Comparison of ENCODE assay signal across 8 cellular contexts in genomic region chr20:25584905-25585704, GRCh38. TPM values are rescaled to one million over a fixed set of nuclear protein-coding genes. Genes with fewer than 3 reads are reported as not detected.
DNase-seq lines count a peak whose midpoint lies in the region; ATAC-seq and TF ChIP-seq lines count a peak whose summit lies in the region.

Gene NINL (minus strand): TSS chr20:25585531. CDS start chr20:25526587, 58,944 bp downstream.

- peak within 1 kb of the TSS; percentile 92 to 94 for H3K4me3 Mint-ChIP-seq in activated T-cell treated with anti-CD3 and anti-CD28 coated beads, Interleukin-2, amount 50 U/mL, for 72 hours
- H3K4me3 Mint-ChIP-seq in naive thymus-derived CD8-positive, alpha-beta T cell: peak within 1 kb of the TSS; percentile 73 to 88 (median 81)

- peaks cover 12% of the 10 kb centered on the region for H3K4me1 ChIP-seq in HAP-1
- peaks cover 8% of the 10 kb centered on the region for H3K4me1 ChIP-seq in stomach smooth muscle (ENCODE audit: control insufficient read depth, insufficient read depth, low read length)

- H3K36me3 ChIP-seq in HAP-1 (replicated peaks) (no peaks in the 10 kb centered on the region; the same call in 1 of the 2 replicates), stomach smooth muscle (ENCODE audit: control insufficient read depth in 2 of 2, insufficient read depth in 2 of 2, low read length in 2 of 2) (no peaks in the 10 kb centered on the region)

- H3K27ac Mint-ChIP-seq in activated T-cell treated with anti-CD3 and anti-CD28 coated beads, Interleukin-2, amount 50 U/mL, for 72 hours: peak within 1 kb of the TSS; percentile 56
- peak within 1 kb of the TSS in 8 of 10 donors; percentile 10 to 85 (median 65) for H3K27ac Mint-ChIP-seq in naive thymus-derived CD8-positive, alpha-beta T cell

- POLR2A ChIA-PET in naive thymus-derived CD8-positive, alpha-beta T cell (lab: Charles Lee): no interaction called here

- peaks cover 5 to 6% of the 10 kb centered on the region in 2 donors for H3K36me3 Mint-ChIP-seq in activated T-cell treated with anti-CD3 and anti-CD28 coated beads, Interleukin-2, amount 50 U/mL, for 72 hours (ENCODE audit: insufficient read depth in 2 of 2)
- H3K36me3 Mint-ChIP-seq in naive thymus-derived CD8-positive, alpha-beta T cell: peaks cover 0 to 3% (median 1%) of the 10 kb centered on the region in 3 donors

- peaks cover 15% of the 10 kb centered on the region for H3K27me3 Mint-ChIP-seq in activated T-cell treated with anti-CD3 and anti-CD28 coated beads, Interleukin-2, amount 50 U/mL, for 72 hours (ENCODE audit: low read depth)
- H3K27me3 Mint-ChIP-seq in naive thymus-derived CD8-positive, alpha-beta T cell: peaks cover 0 to 17% (median 0%) of the 10 kb centered on the region in 5 donors

- no peak within 1 kb of the TSS for H3K27ac ChIP-seq in stomach smooth muscle (ENCODE audit: low read length)

- DNase-seq in Caki2 (ENCODE audit: low read depth) (peak; percentile 84), HAP-1 (ENCODE audit: low spot score in 2 of 2) (peak; percentile 65 to 89), NCI-H510A treated with DMSO at 0.1 percent for 48 hours (lab: John Stamatoyannopoulos, UW) (peak; percentile 91), fibroblast of mammary gland (ENCODE audit: low read depth) (peak; percentile 48), GF-D8 (lab: John Stamatoyannopoulos, UW) (no peak)
- DNase-seq in activated T-cell treated with anti-CD3 and anti-CD28 coated beads, Interleukin-2, amount 50 U/mL, for 72 hours: peak; percentile 68 to 69
- DNase-seq in naive thymus-derived CD8-positive, alpha-beta T cell: peak; percentile 8 to 70 (median 38)

- H3K9me3 Mint-ChIP-seq in activated T-cell treated with anti-CD3 and anti-CD28 coated beads, Interleukin-2, amount 50 U/mL, for 72 hours: no peaks in the 10 kb centered on the region
- peaks cover 0 to 2% (median 0%) of the 10 kb centered on the region in 9 donors for H3K9me3 Mint-ChIP-seq in naive thymus-derived CD8-positive, alpha-beta T cell

- in situ Hi-C loops in Caki2 (cut with HindIII; ENCODE audit: low pct_unique_long_range_greater_than_20kb, low sequenced_read_pairs): no loop called here
- in situ Hi-C loops in HAP-1 (cut with MboI; ENCODE audit: low sequenced_read_pairs): no loop called here

- no peaks in the 10 kb centered on the region for H3K9me3 ChIP-seq in HAP-1
- no peaks in the 10 kb centered on the region for H3K9me3 ChIP-seq in stomach smooth muscle (ENCODE audit: control insufficient read depth in 2 of 2, low read length in 2 of 2)

- TF ChIP-seq CTCF in fibroblast of mammary gland (conservative IDR thresholded peaks at IDR 0.05; ENCODE audit: control insufficient read depth, insufficient read depth, low read depth, low read length): no peak

- peak within 1 kb of the TSS; percentile 41 for H3K4me3 ChIP-seq in HAP-1
- peak within 1 kb of the TSS; percentile 57 for H3K4me3 ChIP-seq in fibroblast of mammary gland (ENCODE audit: control insufficient read depth, low read depth, low read length)
- H3K4me3 ChIP-seq in stomach smooth muscle (ENCODE audit: low read length in 2 of 2): peak within 1 kb of the TSS; percentile 79 to 80

- peak; percentile 92 for ATAC-seq in activated T-cell treated with anti-CD3 and anti-CD28 coated beads, Interleukin-2, amount 50 U/mL, for 72 hours (replicated peaks in 1 of 2)
- peak; percentile 86 to 87 for ATAC-seq in naive thymus-derived CD8-positive, alpha-beta T cell

- H3K9ac ChIP-seq in stomach smooth muscle (ENCODE audit: low read length in 2 of 2): peak within 1 kb of the TSS; percentile 71 to 73

- H3K4me1 Mint-ChIP-seq in activated T-cell treated with anti-CD3 and anti-CD28 coated beads, Interleukin-2, amount 50 U/mL, for 72 hours (ENCODE audit: low read depth): peaks cover 14% of the 10 kb centered on the region
- H3K4me1 Mint-ChIP-seq in naive thymus-derived CD8-positive, alpha-beta T cell: peaks cover 5 to 14% (median 10%) of the 10 kb centered on the region in 4 donors

- H3K27me3 ChIP-seq in HAP-1 (ENCODE audit: low read depth) (no peaks in the 10 kb centered on the region), stomach smooth muscle (ENCODE audit: control insufficient read depth in 1 of 2, insufficient read depth in 2 of 2, low read length in 2 of 2) (no peaks in the 10 kb centered on the region)

RNA-seq across cellular contexts. Expression of gene NINL, which starts in this region (rescaled TPM):
- 9.2 and 12.9 TPM in 2 replicates for total RNA-seq in Caki2 (2014; rRNA removed; shearing (Covaris generic); ENCODE audit: low replicate concordance)
- 1 to 10 TPM; 4.8 to 5.2 TPM for total RNA-seq in activated T-cell treated with anti-CD3 and anti-CD28 coated beads, Interleukin-2, amount 50 U/mL, for 72 hours
- 1 to 10 TPM; 4.2 to 6.8 TPM for total RNA-seq in naive thymus-derived CD8-positive, alpha-beta T cell
- polyA plus RNA-seq in naive thymus-derived CD8-positive, alpha-beta T cell: under 1 TPM; 0.21 to 0.96 (median 0.48) TPM
